1 cellular context compared by ENCODE assay signal in the genomic region with DNA sequence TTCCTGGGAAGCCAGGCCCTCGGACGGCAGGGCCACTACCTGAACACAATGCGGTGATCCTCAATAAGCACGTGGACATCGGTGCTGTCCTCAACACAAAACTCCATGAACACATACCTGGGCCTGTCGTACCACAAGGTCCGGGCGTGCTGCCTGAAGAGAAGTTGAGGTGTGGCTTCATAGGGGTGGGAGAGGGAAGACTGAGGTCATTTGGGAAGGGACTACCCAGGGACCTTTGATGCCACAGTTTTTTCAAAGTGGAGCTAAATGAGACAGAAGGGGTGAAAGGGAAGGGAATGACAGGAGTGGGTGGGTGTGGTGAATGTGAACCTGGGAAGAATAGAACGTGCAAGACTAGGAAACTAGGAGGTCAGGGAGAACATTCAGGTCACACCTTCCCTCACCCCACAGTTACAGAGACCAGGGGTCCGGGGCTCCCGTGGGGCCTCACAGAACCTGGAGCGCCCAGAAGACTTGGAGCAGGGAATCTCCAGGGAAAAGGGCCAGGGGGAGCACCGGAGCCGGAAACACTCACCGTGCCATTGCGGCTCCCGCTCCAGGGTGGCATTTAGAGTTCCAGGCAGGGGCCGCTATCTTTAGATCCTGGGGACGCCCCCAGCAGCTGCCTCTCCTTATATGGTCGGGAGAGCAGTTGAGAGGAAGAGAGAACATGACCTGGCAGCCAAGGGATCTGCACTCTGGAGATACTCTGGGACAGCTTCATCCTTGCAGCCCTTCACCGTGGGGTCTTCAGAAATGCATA.
TF ChIP-seq lines count a peak whose summit lies in the region.

A gene (minus strand): TSS at position 570 of the 763 bp plus-strand sequence. CDS start 27 bp downstream, at position 543.

TF ChIP-seq in K562, 482 proteins besides CTCF, POLR2A, EP300 and RAD21 (continued from another document and continues in another):
- TF ChIP-seq, protein P1, sequence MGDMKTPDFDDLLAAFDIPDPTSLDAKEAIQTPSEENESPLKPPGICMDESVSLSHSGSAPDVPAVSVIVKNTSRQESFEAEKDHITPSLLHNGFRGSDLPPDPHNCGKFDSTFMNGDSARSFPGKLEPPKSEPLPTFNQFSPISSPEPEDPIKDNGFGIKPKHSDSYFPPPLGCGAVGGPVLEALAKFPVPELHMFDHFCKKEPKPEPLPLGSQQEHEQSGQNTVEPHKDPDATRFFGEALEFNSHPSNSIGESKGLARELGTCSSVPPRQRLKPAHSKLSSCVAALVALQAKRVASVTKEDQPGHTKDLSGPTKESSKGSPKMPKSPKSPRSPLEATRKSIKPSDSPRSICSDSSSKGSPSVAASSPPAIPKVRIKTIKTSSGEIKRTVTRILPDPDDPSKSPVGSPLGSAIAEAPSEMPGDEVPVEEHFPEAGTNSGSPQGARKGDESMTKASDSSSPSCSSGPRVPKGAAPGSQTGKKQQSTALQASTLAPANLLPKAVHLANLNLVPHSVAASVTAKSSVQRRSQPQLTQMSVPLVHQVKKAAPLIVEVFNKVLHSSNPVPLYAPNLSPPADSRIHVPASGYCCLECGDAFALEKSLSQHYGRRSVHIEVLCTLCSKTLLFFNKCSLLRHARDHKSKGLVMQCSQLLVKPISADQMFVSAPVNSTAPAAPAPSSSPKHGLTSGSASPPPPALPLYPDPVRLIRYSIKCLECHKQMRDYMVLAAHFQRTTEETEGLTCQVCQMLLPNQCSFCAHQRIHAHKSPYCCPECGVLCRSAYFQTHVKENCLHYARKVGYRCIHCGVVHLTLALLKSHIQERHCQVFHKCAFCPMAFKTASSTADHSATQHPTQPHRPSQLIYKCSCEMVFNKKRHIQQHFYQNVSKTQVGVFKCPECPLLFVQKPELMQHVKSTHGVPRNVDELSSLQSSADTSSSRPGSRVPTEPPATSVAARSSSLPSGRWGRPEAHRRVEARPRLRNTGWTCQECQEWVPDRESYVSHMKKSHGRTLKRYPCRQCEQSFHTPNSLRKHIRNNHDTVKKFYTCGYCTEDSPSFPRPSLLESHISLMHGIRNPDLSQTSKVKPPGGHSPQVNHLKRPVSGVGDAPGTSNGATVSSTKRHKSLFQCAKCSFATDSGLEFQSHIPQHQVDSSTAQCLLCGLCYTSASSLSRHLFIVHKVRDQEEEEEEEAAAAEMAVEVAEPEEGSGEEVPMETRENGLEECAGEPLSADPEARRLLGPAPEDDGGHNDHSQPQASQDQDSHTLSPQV (IDR thresholded peaks at IDR 0.05), result peak; percentile 91
- TF ChIP-seq ZFX (CRISPR knock-in tag; IDR thresholded peaks at IDR 0.05), result peak; percentile 36; the same call in 1 of the 2 replicates
- TF ChIP-seq NEUROD1 (IDR thresholded peaks at IDR 0.05; ENCODE audit: borderline replicate concordance, low read depth, low read length, partially characterized antibody), result peak; percentile 53
- TF ChIP-seq TBP (optimal IDR thresholded peaks at IDR 0.05; ENCODE audit: low read depth, low read length), result peak; percentile 50
- no peak for TF ChIP-seq OTX1 (CRISPR knock-in tag; IDR thresholded peaks at IDR 0.05)
- TF ChIP-seq ELF4 (CRISPR knock-in tag; IDR thresholded peaks at IDR 0.05), result no peak
- no peak for TF ChIP-seq GABPB2 (CRISPR knock-in tag; conservative IDR thresholded peaks at IDR 0.05)
- 0 out of 2 replicates have a peak, but pooled peaks have one; percentile 15 for TF ChIP-seq CXXC5 (CRISPR knock-in tag; IDR thresholded peaks at IDR 0.05)
- peak; percentile 31; the same call in 1 of the 2 replicates for TF ChIP-seq NFRKB (IDR thresholded peaks at IDR 0.05; ENCODE audit: low read depth)
- TF ChIP-seq ZNF584 (CRISPR knock-in tag; IDR thresholded peaks at IDR 0.05; ENCODE audit: low read depth), result peak; percentile 58; the same call in 1 of the 2 replicates
- TF ChIP-seq, protein P2, sequence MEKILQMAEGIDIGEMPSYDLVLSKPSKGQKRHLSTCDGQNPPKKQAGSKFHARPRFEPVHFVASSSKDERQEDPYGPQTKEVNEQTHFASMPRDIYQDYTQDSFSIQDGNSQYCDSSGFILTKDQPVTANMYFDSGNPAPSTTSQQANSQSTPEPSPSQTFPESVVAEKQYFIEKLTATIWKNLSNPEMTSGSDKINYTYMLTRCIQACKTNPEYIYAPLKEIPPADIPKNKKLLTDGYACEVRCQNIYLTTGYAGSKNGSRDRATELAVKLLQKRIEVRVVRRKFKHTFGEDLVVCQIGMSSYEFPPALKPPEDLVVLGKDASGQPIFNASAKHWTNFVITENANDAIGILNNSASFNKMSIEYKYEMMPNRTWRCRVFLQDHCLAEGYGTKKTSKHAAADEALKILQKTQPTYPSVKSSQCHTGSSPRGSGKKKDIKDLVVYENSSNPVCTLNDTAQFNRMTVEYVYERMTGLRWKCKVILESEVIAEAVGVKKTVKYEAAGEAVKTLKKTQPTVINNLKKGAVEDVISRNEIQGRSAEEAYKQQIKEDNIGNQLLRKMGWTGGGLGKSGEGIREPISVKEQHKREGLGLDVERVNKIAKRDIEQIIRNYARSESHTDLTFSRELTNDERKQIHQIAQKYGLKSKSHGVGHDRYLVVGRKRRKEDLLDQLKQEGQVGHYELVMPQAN (IDR thresholded peaks at IDR 0.05; ENCODE audit: borderline replicate concordance), result peak; percentile 62; the same call in 1 of the 2 replicates
- TF ChIP-seq MYNN (IDR thresholded peaks at IDR 0.05), result 0 out of 2 replicates have a peak, but pooled peaks have one; percentile 45
- no peak for TF ChIP-seq MYNN (CRISPR knock-in tag; IDR thresholded peaks at IDR 0.05)
- peak; percentile 80 for TF ChIP-seq GABPA (tag; conservative IDR thresholded peaks at IDR 0.05; ENCODE audit: low read depth)
- TF ChIP-seq LEF1 (IDR thresholded peaks at IDR 0.05), result peak; percentile 42; the same call in 1 of the 2 replicates
- TF ChIP-seq, protein P3, sequence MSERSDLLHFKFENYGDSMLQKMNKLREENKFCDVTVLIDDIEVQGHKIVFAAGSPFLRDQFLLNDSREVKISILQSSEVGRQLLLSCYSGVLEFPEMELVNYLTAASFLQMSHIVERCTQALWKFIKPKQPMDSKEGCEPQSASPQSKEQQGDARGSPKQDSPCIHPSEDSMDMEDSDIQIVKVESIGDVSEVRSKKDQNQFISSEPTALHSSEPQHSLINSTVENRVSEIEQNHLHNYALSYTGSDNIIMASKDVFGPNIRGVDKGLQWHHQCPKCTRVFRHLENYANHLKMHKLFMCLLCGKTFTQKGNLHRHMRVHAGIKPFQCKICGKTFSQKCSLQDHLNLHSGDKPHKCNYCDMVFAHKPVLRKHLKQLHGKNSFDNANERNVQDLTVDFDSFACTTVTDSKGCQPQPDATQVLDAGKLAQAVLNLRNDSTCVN (CRISPR knock-in tag; IDR thresholded peaks at IDR 0.05), result 0 out of 2 replicates have a peak, but pooled peaks have one; percentile 43
- TF ChIP-seq, protein P4, sequence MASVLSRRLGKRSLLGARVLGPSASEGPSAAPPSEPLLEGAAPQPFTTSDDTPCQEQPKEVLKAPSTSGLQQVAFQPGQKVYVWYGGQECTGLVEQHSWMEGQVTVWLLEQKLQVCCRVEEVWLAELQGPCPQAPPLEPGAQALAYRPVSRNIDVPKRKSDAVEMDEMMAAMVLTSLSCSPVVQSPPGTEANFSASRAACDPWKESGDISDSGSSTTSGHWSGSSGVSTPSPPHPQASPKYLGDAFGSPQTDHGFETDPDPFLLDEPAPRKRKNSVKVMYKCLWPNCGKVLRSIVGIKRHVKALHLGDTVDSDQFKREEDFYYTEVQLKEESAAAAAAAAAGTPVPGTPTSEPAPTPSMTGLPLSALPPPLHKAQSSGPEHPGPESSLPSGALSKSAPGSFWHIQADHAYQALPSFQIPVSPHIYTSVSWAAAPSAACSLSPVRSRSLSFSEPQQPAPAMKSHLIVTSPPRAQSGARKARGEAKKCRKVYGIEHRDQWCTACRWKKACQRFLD (CRISPR knock-in tag; IDR thresholded peaks at IDR 0.05), result peak; percentile 82
- TF ChIP-seq GATAD2B (IDR thresholded peaks at IDR 0.05; ENCODE audit: borderline replicate concordance), result no peak
- peak; percentile 90 to 98 for TF ChIP-seq SRF (CRISPR knock-in tag; IDR thresholded peaks at IDR 0.05)
- peak; percentile 50 for TF ChIP-seq POLR2G (IDR thresholded peaks at IDR 0.05; ENCODE audit: low read depth, low read length)
- TF ChIP-seq, protein P5, sequence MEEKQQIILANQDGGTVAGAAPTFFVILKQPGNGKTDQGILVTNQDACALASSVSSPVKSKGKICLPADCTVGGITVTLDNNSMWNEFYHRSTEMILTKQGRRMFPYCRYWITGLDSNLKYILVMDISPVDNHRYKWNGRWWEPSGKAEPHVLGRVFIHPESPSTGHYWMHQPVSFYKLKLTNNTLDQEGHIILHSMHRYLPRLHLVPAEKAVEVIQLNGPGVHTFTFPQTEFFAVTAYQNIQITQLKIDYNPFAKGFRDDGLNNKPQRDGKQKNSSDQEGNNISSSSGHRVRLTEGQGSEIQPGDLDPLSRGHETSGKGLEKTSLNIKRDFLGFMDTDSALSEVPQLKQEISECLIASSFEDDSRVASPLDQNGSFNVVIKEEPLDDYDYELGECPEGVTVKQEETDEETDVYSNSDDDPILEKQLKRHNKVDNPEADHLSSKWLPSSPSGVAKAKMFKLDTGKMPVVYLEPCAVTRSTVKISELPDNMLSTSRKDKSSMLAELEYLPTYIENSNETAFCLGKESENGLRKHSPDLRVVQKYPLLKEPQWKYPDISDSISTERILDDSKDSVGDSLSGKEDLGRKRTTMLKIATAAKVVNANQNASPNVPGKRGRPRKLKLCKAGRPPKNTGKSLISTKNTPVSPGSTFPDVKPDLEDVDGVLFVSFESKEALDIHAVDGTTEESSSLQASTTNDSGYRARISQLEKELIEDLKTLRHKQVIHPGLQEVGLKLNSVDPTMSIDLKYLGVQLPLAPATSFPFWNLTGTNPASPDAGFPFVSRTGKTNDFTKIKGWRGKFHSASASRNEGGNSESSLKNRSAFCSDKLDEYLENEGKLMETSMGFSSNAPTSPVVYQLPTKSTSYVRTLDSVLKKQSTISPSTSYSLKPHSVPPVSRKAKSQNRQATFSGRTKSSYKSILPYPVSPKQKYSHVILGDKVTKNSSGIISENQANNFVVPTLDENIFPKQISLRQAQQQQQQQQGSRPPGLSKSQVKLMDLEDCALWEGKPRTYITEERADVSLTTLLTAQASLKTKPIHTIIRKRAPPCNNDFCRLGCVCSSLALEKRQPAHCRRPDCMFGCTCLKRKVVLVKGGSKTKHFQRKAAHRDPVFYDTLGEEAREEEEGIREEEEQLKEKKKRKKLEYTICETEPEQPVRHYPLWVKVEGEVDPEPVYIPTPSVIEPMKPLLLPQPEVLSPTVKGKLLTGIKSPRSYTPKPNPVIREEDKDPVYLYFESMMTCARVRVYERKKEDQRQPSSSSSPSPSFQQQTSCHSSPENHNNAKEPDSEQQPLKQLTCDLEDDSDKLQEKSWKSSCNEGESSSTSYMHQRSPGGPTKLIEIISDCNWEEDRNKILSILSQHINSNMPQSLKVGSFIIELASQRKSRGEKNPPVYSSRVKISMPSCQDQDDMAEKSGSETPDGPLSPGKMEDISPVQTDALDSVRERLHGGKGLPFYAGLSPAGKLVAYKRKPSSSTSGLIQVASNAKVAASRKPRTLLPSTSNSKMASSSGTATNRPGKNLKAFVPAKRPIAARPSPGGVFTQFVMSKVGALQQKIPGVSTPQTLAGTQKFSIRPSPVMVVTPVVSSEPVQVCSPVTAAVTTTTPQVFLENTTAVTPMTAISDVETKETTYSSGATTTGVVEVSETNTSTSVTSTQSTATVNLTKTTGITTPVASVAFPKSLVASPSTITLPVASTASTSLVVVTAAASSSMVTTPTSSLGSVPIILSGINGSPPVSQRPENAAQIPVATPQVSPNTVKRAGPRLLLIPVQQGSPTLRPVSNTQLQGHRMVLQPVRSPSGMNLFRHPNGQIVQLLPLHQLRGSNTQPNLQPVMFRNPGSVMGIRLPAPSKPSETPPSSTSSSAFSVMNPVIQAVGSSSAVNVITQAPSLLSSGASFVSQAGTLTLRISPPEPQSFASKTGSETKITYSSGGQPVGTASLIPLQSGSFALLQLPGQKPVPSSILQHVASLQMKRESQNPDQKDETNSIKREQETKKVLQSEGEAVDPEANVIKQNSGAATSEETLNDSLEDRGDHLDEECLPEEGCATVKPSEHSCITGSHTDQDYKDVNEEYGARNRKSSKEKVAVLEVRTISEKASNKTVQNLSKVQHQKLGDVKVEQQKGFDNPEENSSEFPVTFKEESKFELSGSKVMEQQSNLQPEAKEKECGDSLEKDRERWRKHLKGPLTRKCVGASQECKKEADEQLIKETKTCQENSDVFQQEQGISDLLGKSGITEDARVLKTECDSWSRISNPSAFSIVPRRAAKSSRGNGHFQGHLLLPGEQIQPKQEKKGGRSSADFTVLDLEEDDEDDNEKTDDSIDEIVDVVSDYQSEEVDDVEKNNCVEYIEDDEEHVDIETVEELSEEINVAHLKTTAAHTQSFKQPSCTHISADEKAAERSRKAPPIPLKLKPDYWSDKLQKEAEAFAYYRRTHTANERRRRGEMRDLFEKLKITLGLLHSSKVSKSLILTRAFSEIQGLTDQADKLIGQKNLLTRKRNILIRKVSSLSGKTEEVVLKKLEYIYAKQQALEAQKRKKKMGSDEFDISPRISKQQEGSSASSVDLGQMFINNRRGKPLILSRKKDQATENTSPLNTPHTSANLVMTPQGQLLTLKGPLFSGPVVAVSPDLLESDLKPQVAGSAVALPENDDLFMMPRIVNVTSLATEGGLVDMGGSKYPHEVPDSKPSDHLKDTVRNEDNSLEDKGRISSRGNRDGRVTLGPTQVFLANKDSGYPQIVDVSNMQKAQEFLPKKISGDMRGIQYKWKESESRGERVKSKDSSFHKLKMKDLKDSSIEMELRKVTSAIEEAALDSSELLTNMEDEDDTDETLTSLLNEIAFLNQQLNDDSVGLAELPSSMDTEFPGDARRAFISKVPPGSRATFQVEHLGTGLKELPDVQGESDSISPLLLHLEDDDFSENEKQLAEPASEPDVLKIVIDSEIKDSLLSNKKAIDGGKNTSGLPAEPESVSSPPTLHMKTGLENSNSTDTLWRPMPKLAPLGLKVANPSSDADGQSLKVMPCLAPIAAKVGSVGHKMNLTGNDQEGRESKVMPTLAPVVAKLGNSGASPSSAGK (IDR thresholded peaks at IDR 0.05), result peak; percentile 93
- TF ChIP-seq ZNF699 (CRISPR knock-in tag; IDR thresholded peaks at IDR 0.05; ENCODE audit: insufficient replicate concordance), result no peak
- no peak for TF ChIP-seq RBM34 (IDR thresholded peaks at IDR 0.05; ENCODE audit: borderline replicate concordance, insufficient read depth, low read length)
- TF ChIP-seq SMARCA4 (IDR thresholded peaks at IDR 0.05), result peak; percentile 55; the same call in 1 of the 2 replicates
- TF ChIP-seq, protein P6, sequence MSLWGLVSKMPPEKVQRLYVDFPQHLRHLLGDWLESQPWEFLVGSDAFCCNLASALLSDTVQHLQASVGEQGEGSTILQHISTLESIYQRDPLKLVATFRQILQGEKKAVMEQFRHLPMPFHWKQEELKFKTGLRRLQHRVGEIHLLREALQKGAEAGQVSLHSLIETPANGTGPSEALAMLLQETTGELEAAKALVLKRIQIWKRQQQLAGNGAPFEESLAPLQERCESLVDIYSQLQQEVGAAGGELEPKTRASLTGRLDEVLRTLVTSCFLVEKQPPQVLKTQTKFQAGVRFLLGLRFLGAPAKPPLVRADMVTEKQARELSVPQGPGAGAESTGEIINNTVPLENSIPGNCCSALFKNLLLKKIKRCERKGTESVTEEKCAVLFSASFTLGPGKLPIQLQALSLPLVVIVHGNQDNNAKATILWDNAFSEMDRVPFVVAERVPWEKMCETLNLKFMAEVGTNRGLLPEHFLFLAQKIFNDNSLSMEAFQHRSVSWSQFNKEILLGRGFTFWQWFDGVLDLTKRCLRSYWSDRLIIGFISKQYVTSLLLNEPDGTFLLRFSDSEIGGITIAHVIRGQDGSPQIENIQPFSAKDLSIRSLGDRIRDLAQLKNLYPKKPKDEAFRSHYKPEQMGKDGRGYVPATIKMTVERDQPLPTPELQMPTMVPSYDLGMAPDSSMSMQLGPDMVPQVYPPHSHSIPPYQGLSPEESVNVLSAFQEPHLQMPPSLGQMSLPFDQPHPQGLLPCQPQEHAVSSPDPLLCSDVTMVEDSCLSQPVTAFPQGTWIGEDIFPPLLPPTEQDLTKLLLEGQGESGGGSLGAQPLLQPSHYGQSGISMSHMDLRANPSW (CRISPR knock-in tag; IDR thresholded peaks at IDR 0.05), result no peak
